ENCODE assay signal across 14 cellular contexts in the genomic region with DNA sequence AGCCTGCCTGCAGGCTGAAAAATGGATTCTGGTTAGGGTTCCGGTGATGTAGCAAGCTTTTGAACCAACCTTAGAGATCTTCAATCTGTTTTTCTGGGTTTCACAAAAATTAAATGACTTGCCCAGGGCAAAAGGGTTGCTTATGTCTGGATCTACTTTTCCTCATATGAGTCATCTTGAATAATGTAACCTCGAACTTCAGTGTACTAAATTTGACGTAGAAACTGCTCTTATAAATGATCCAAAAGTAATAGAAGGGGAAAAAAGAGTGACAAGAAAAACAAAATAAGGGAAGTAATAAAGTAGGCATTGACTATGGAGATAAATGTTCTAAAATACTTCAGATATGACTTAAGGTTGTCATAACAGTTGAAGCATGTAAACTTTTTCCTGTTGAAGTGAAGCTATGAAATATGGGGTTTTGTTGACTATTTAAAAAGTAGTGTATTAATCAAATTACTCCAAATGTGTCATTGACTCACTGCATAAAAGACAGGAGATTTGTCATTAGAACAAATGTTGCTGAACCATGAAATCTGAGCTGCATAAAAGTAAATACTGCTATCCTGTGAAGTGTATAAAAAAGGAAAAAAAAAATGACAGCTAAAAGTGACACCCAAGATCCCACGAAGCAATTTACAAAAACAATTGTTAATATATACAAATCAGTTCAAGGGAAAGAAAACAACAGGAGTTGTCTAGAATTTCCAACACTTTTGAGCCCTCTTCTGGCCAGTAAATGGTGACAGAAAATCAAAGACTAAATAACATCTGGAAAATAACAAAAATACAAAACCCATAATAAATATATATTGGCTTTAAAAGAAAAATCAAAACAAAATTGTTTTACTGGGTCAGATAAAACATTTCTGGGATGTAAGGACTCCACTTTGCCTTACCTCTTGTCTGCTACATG.
DNase-seq lines count a peak whose midpoint lies in the region; ATAC-seq and TF ChIP-seq lines count a peak whose summit lies in the region.
"Had no signal": no experiment of that assay in that cellular context is flagged by ENCODE, and none has a peak within 500 bp of the region (broad histone marks: within the 10 kb centered on the region; RNA-seq: fewer than 3 reads in every experiment).

No MANE protein-coding gene starts in this region.

- H3K4me1 Mint-ChIP-seq in osteocyte (ENCODE audit: unreplicated experiment) (peaks cover 34% of the 10 kb centered on the region), T-cell (no peaks in the 10 kb centered on the region)
- no peaks in the 10 kb centered on the region for H3K4me1 Mint-ChIP-seq in activated CD8-positive, alpha-beta T cell treated with anti-CD3 and anti-CD28 coated beads for 36 hours (ENCODE audit: low read depth)
- H3K4me1 Mint-ChIP-seq: activated naive CD4-positive, alpha-beta T cell treated with anti-CD3 and anti-CD28 coated beads, Interleukin-2, amount 50 U/mL, for 24 hours; natural killer cell had no signal

- H3K4me3 Mint-ChIP-seq in osteocyte (ENCODE audit: unreplicated experiment): peak overlapping the region; percentile 33
- H3K4me3 Mint-ChIP-seq in activated CD8-positive, alpha-beta T cell treated with anti-CD3 and anti-CD28 coated beads for 36 hours: no peak overlapping the region
- H3K4me3 Mint-ChIP-seq in T-cell: no peak overlapping the region
- H3K4me3 Mint-ChIP-seq: activated naive CD4-positive, alpha-beta T cell treated with anti-CD3 and anti-CD28 coated beads, Interleukin-2, amount 50 U/mL, for 24 hours; natural killer cell had no signal

- H3K27ac Mint-ChIP-seq in osteocyte (ENCODE audit: unreplicated experiment) (peak overlapping the region; percentile 89), T-cell (no peak overlapping the region)
- no peak overlapping the region for H3K27ac Mint-ChIP-seq in activated CD8-positive, alpha-beta T cell treated with anti-CD3 and anti-CD28 coated beads for 36 hours
- H3K27ac Mint-ChIP-seq: activated naive CD4-positive, alpha-beta T cell treated with anti-CD3 and anti-CD28 coated beads, Interleukin-2, amount 50 U/mL, for 24 hours; natural killer cell had no signal

- TF ChIP-seq CTCF in RWPE1 (conservative IDR thresholded peaks at IDR 0.05; ENCODE audit: low read depth): 0 out of 2 replicates have a peak, but pooled peaks have one; percentile 12
- peak; percentile 38 for TF ChIP-seq CTCF in osteocyte (IDR thresholded peaks at IDR 0.05)
- TF ChIP-seq CTCF in activated CD8-positive, alpha-beta T cell treated with anti-CD3 and anti-CD28 coated beads for 36 hours (IDR thresholded peaks at IDR 0.05): no peak

- no peak overlapping the region; the same call in 1 of the 2 replicates for H3K27ac ChIP-seq in RWPE1

- POLR2A ChIA-PET in RWPE1 (lab: Yijun Ruan, JAX; ENCODE audit: low non-redundant PET) (no interaction called here), T-cell (lab: Charles Lee) (no interaction called here)
- POLR2A ChIA-PET in activated CD8-positive, alpha-beta T cell treated with anti-CD3 and anti-CD28 coated beads for 36 hours (lab: Charles Lee): no interaction called here

- H3K9me3 Mint-ChIP-seq in osteocyte (ENCODE audit: unreplicated experiment) (peaks cover 3% of the 10 kb centered on the region), T-cell (no peaks in the 10 kb centered on the region)
- H3K9me3 Mint-ChIP-seq in activated CD8-positive, alpha-beta T cell treated with anti-CD3 and anti-CD28 coated beads for 36 hours: no peaks in the 10 kb centered on the region
- H3K9me3 Mint-ChIP-seq: activated naive CD4-positive, alpha-beta T cell treated with anti-CD3 and anti-CD28 coated beads, Interleukin-2, amount 50 U/mL, for 24 hours; natural killer cell had no signal

- intact Hi-C loops in activated CD8-positive, alpha-beta T cell treated with anti-CD3 and anti-CD28 coated beads for 36 hours (cut with micrococcal nuclease): loop anchor here (10.0 kb wide), 1 partner anchor 148 kb away; no protein-coding TSS in a partner anchor

- CTCF ChIA-PET in RWPE1 (lab: Yijun Ruan, JAX): interaction anchor here (1.7 kb wide), 1 partner anchor 149 kb away, joined by 4 read pairs; no protein-coding TSS in a partner anchor
- CTCF ChIA-PET in activated CD8-positive, alpha-beta T cell treated with anti-CD3 and anti-CD28 coated beads for 36 hours (lab: Charles Lee): interaction anchor here (0.9 to 1.2 kb wide), 2 partner anchors 149 to 173 kb away, joined by 4 to 5 read pairs; no protein-coding TSS in a partner anchor
- CTCF ChIA-PET in T-cell (lab: Charles Lee): no interaction called here

- ATAC-seq in GM19023 (IDR thresholded peaks at IDR 0.05; ENCODE audit: unreplicated experiment): no peak
- ATAC-seq in activated CD8-positive, alpha-beta T cell treated with anti-CD3 and anti-CD28 coated beads for 36 hours: no peak
- ATAC-seq in T-cell (replicated peaks in 1 of 4): no peak
- ATAC-seq: natural killer cell had no signal

- no peaks in the 10 kb centered on the region for H3K36me3 Mint-ChIP-seq in osteocyte (ENCODE audit: unreplicated experiment)
- no peaks in the 10 kb centered on the region for H3K36me3 Mint-ChIP-seq in activated CD8-positive, alpha-beta T cell treated with anti-CD3 and anti-CD28 coated beads for 36 hours (ENCODE audit: low read depth)
- no peaks in the 10 kb centered on the region for H3K36me3 Mint-ChIP-seq in T-cell
- H3K36me3 Mint-ChIP-seq: activated naive CD4-positive, alpha-beta T cell treated with anti-CD3 and anti-CD28 coated beads, Interleukin-2, amount 50 U/mL, for 24 hours; natural killer cell had no signal

- H3K27me3 Mint-ChIP-seq in osteocyte (ENCODE audit: unreplicated experiment): no peaks in the 10 kb centered on the region
- peaks cover 15% of the 10 kb centered on the region for H3K27me3 Mint-ChIP-seq in activated CD8-positive, alpha-beta T cell treated with anti-CD3 and anti-CD28 coated beads for 36 hours
- H3K27me3 Mint-ChIP-seq in T-cell: peaks cover 22 to 43% of the 10 kb centered on the region in 2 donors

- DNase-seq in GM04504 (ENCODE audit: low read depth) (peak; percentile 66), RWPE1 (ENCODE audit: low spot score) (peak; percentile 57), fibroblast of gingiva (ENCODE audit: low read depth) (peak; percentile 74), osteocyte (ENCODE audit: extremely low spot score, unreplicated experiment) (no peak), T-cell (no peak)
- no peak for DNase-seq in activated CD8-positive, alpha-beta T cell treated with anti-CD3 and anti-CD28 coated beads for 36 hours
- no peak for DNase-seq in activated naive CD4-positive, alpha-beta T cell (lab: John Stamatoyannopoulos, UW)
- DNase-seq: activated CD4-positive, alpha-beta T cell treated with anti-CD3 and anti-CD28 coated beads, Interleukin-2, amount 50 U/mL, for 48 hours; natural killer cell; NCI-H1105 treated with DMSO at 0.1 percent for 48 hours; NCI-H774; SW 1271 had no signal

Comparison
In these comparisons a context has a peak if more than half of its experiments do, and no peak if none do; other contexts are left out.
1. DNase-seq: peak in GM04504 (single experiment), RWPE1 (single experiment) and fibroblast of gingiva (single experiment); none in osteocyte (single experiment), activated CD8-positive, alpha-beta T cell treated with anti-CD3 and anti-CD28 coated beads for 36 hours (single experiment), T-cell (0 of 34) and activated naive CD4-positive, alpha-beta T cell (0 of 4).
2. CTCF ChIA-PET loops: an anchor here in RWPE1 (1.7 kb wide) and activated CD8-positive, alpha-beta T cell treated with anti-CD3 and anti-CD28 coated beads for 36 hours (0.9 to 1.2 kb wide); none called in T-cell.